In the genomic region with DNA sequence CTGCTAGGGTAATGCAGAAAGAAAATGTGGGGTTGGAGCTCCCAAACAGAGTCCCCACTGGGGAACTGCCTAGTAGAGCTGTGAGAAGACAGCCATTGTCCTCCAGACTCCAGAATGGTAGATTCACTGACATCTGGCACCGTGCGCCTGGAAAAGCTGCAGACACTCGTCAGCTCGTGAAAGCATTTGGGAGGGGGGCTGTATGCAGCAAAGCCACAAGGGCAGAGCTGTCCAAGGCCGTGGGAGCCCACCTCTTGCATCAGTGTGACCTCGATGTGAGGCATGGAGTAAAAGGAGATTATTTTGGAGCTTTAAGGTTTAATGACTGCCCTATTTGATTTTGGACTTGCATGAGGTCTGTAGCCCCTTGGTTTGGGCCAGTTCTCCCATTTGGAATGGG, we compare ENCODE assay signal across 9 cellular contexts.
"Had no signal": no experiment of that assay in that cellular context is flagged by ENCODE, and none has a peak within 500 bp of the region (broad histone marks: within the 10 kb centered on the region; RNA-seq: fewer than 3 reads in every experiment).

No MANE protein-coding gene starts in this region.

- H3K27ac ChIP-seq: GM23248 had no signal

- H3K4me2 ChIP-seq: GM23338 had no signal

- H3K9me3 ChIP-seq: HAP-1 had no signal

- H3K4me3 ChIP-seq: GM23248, GM23338, HAP-1 had no signal

- H3K4me1 ChIP-seq: HAP-1 had no signal

- ATAC-seq: GM23338, HCT116 had no signal

- H3K36me3 ChIP-seq: HAP-1 had no signal

- H3K9ac ChIP-seq: GM23248 had no signal

- DNase-seq: GM23248, GOT3, H7, H9, HCEC 1CT, HFFc6 had no signal

- H2AFZ ChIP-seq: GM23248, GM23338 had no signal
